In the genomic region with DNA sequence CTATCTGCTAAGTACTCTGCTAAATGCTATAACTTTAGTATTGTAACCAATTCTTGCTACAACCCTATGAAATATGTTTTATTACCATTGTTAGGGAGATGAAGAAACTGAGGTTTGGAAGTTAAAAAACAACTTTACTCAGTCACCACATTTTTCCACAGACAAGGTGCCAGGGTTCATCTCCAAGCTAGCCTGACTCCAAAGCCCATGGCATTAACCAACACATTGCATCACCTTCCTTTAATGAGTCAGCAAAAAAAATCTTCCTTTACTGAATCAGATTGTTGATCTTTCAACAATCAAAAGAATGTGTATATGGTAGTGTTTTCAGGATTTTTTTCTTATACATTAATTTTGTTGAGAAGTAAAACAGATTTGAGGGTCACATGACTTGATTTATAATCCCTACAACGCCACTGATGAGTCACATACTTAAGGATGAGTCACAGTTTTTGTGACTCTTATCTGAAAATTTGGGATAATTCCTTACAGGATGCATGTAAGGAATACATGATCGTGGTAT, we compare ENCODE assay signal across 11 cellular contexts. TPM values are rescaled to one million over a fixed set of nuclear protein-coding genes. Genes with fewer than 3 reads are reported as not detected.
DNase-seq lines count a peak whose midpoint lies in the region; ATAC-seq, FAIRE-seq and TF ChIP-seq lines count a peak whose summit lies in the region.
"Had no signal": no experiment of that assay in that cellular context is flagged by ENCODE, and none has a peak within 500 bp of the region (broad histone marks: within the 10 kb centered on the region; RNA-seq: fewer than 3 reads in every experiment).

No MANE protein-coding gene starts in this region.

- no peak for TF ChIP-seq CTCF in epithelial cell of esophagus (IDR thresholded peaks at IDR 0.05; ENCODE audit: insufficient read depth, low read depth, low read length, missing control alignments)

- FAIRE-seq in GM19239 (lab: Jason Lieb, UNC) = peak; percentile 58

- ATAC-seq in HG03139 (IDR thresholded peaks at IDR 0.05; ENCODE audit: unreplicated experiment) (no peak), HG02870 (IDR thresholded peaks at IDR 0.05; ENCODE audit: unreplicated experiment) (no peak)
- ATAC-seq: activated CD4-positive, alpha-beta T cell treated with anti-CD3 and anti-CD28 coated beads for 36 hours had no signal

- DNase-seq in GM19239 (ENCODE audit: insufficient read length, low spot score) = no peak
- peak; percentile 25 for DNase-seq in NCI-H460 (ENCODE audit: extremely low read depth, low read depth)
- DNase-seq in epithelial cell of esophagus (ENCODE audit: low read depth) = peak; percentile 73
- peak; percentile 92 for DNase-seq in renal cortical epithelial cell (ENCODE audit: low read depth)
- DNase-seq in activated CD8-positive, alpha-beta memory T cell treated with anti-CD3 and anti-CD28 coated beads, Interleukin-2, amount 50 U/mL, for 48 hours = no peak
- DNase-seq: activated CD4-positive, alpha-beta T cell treated with anti-CD3 and anti-CD28 coated beads for 36 hours; colonic mucosa; stimulated activated CD4-positive, alpha-beta T cell treated with anti-CD3 and anti-CD28 coated beads, Interleukin-4, amount 100 ng/mL, for 4 hours had no signal

- no peak overlapping the region for H3K4me3 ChIP-seq in epithelial cell of esophagus (ENCODE audit: low read length)
- H3K4me3 ChIP-seq: colonic mucosa, lung had no signal

RNA-seq across cellular contexts. Expression of a gene that starts 41.5 kb away (rescaled TPM):
- 0.10 and 0.46 TPM in 2 replicates for total RNA-seq in NCI-H460 (2014; rRNA removed; shearing (Covaris generic))
- not detected in 2 replicates for polyA plus RNA-seq in NCI-H460 (2014; cell fraction: nucleus; rRNA removed)
- 41.3 and 50.5 TPM in 2 replicates for total RNA-seq in renal cortical epithelial cell

Comparison
In these comparisons a context has a peak if more than half of its experiments do, and no peak if none do; other contexts are left out.
1. DNase-seq: peak in NCI-H460 (single experiment), epithelial cell of esophagus (single experiment) and renal cortical epithelial cell (single experiment); none in GM19239 (single experiment) and activated CD8-positive, alpha-beta memory T cell treated with anti-CD3 and anti-CD28 coated beads, Interleukin-2, amount 50 U/mL, for 48 hours (single experiment).
2. RNA of a gene that starts 41.5 kb away (total RNA-seq): 41.3 to 50.5 TPM in renal cortical epithelial cell; 0.10 to 0.46 TPM in NCI-H460; every median in the first group is over 10 times any median in the second.